In genomic region chr14:65100905-65101541, GRCh38 we compare ENCODE assay signal across 9 cellular contexts. TPM values are rescaled to one million over a fixed set of nuclear protein-coding genes. Genes with fewer than 3 reads are reported as not detected.
DNase-seq lines count a peak whose midpoint lies in the region; ATAC-seq, FAIRE-seq and TF ChIP-seq lines count a peak whose summit lies in the region.
"Had no signal": no experiment of that assay in that cellular context is flagged by ENCODE, and none has a peak within 500 bp of the region (broad histone marks: within the 10 kb centered on the region; RNA-seq: fewer than 3 reads in every experiment).

No MANE protein-coding gene starts in this region.

- no peak for FAIRE-seq in small intestine (lab: Jason Lieb, UNC)

- POLR2A ChIA-PET in HEK293 (lab: Yijun Ruan, JAX) = no interaction called here

- intact Hi-C loops in right cardiac atrium (cut with DNase I) (no loop called here), sciatic nerve (cut with DNase I) (no loop called here)

- no peaks in the 10 kb centered on the region for H3K9me3 ChIP-seq in HEK293 (ENCODE audit: control insufficient read depth, insufficient read depth, low read depth, low read length)
- no peaks in the 10 kb centered on the region for H3K9me3 ChIP-seq in right cardiac atrium (ENCODE audit: control insufficient read depth, low read length)
- H3K9me3 ChIP-seq in small intestine (ENCODE audit: control insufficient read depth, low read depth) = no peaks in the 10 kb centered on the region

- H3K36me3 ChIP-seq in HEK293 (ENCODE audit: control insufficient read depth in 2 of 2, insufficient read depth in 1 of 2, low read length in 2 of 2) (peaks cover 4 to 17% of the 10 kb centered on the region in 2 experiments), small intestine (ENCODE audit: control insufficient read depth in 2 of 2, insufficient read depth in 2 of 2, low read length in 2 of 2) (peaks cover 0 to 2% of the 10 kb centered on the region in 2 donors)

- WGBS in right cardiac atrium = 22% methylated on average over 6 of the region's 6 CpGs
- WGBS in small intestine, 3 donors = 11 to 13% (median 12%) methylated on average over 6 of the region's 6 CpGs

- H3K27me3 ChIP-seq in right cardiac atrium (ENCODE audit: control insufficient read depth, insufficient read depth) (no peaks in the 10 kb centered on the region), small intestine (ENCODE audit: control insufficient read depth in 2 of 2, insufficient read depth in 2 of 2, low read length in 2 of 2) (no peaks in the 10 kb centered on the region)

- H3K4me3 ChIP-seq in HEK293 (ENCODE audit: low read depth, low read length) = peak overlapping the region; percentile 93
- H3K4me3 ChIP-seq in WI38 (ENCODE audit: low read depth, low read length) = peak overlapping the region; percentile 89
- H3K4me3 ChIP-seq in right cardiac atrium (ENCODE audit: low read length) = peak overlapping the region; percentile 75
- H3K4me3 ChIP-seq in small intestine (ENCODE audit: low read depth in 1 of 2, low read length in 2 of 2) = peak overlapping the region; percentile 92 to 99

- H3K4me1 ChIP-seq in HEK293 (ENCODE audit: control insufficient read depth, insufficient read depth, low read length) (peaks cover 14% of the 10 kb centered on the region), right cardiac atrium (ENCODE audit: control insufficient read depth, insufficient read depth, low read length) (peaks cover 3% of the 10 kb centered on the region), small intestine (ENCODE audit: control insufficient read depth in 2 of 2, insufficient read depth in 1 of 2, low read depth in 1 of 2, low read length in 1 of 2) (peaks cover 9 to 18% of the 10 kb centered on the region in 2 donors)

- DNase-seq in right cardiac atrium (no peak), small intestine (no peak), Ammon's horn (ENCODE audit: low spot score) (no peak), sciatic nerve (ENCODE audit: low spot score) (no peak), DMS114 treated with DMSO at 0.1 percent for 48 hours (lab: John Stamatoyannopoulos, UW; ENCODE audit: unreplicated experiment) (no peak)
- DNase-seq: NCI-H1930 had no signal

- no peak overlapping the region for H3K27ac ChIP-seq in HEK293 (ENCODE audit: extremely low read depth, low read depth, low read length)
- no peak overlapping the region for H3K27ac ChIP-seq in right cardiac atrium (ENCODE audit: low read length)
- peak overlapping the region; percentile 14 to 43 for H3K27ac ChIP-seq in small intestine (ENCODE audit: low read depth in 1 of 2, low read length in 1 of 2)

- CTCF ChIA-PET in HEK293 (lab: Yijun Ruan, JAX) = interaction anchor here (0.7 kb wide), 1 partner anchor 102 kb away, joined by 5 read pairs; no protein-coding TSS in a partner anchor

- TF ChIP-seq CTCF in HEK293 (tag by site-specific recombination; IDR thresholded peaks at IDR 0.05) = no peak
- TF ChIP-seq CTCF in WI38 (IDR thresholded peaks at IDR 0.05; ENCODE audit: low read depth, low read length) = no peak

- ATAC-seq in right cardiac atrium = no peak
- ATAC-seq in sciatic nerve = no peak
- ATAC-seq in HG03457 (IDR thresholded peaks at IDR 0.05; ENCODE audit: unreplicated experiment) = no peak

TF ChIP-seq in HEK293, 187 proteins besides CTCF, POLR2A, EP300 and RAD21:
- no peak for TF ChIP-seq ZNF670 (tag by site-specific recombination; IDR thresholded peaks at IDR 0.05; ENCODE audit: low read depth)

RNA-seq across cellular contexts. Expression of gene MAX, which starts 1.3 kb away (rescaled TPM):
- total RNA-seq in right cardiac atrium (100 to 1,000 TPM in 3 of 4 donors, 10 to 100 TPM in 1; 93.6 to 117 (median 115) TPM), sciatic nerve (131 TPM)
- polyA plus RNA-seq in right cardiac atrium (56.3 TPM), small intestine (10 to 100 TPM; 42.9 to 77.3 (median 64.6) TPM)

Comparison
In these comparisons a context has a peak if more than half of its experiments do, and no peak if none do; other contexts are left out.
1. H3K27ac ChIP-seq: peak in small intestine (2 of 2); none in HEK293 (single experiment) and right cardiac atrium (single experiment).
2. Peak in every context shown above with its lines, with median percentiles within 50 percentile points of each other: H3K4me3 ChIP-seq.